Comparison of ENCODE assay signal across 1 cellular context in genomic region chr10:56360967-56361841, GRCh38.
TF ChIP-seq lines count a peak whose summit lies in the region.

TSS of gene ZWINT (minus strand) at chr10:56361259. CDS start at chr10:56361236, 23 bp downstream.

TF ChIP-seq in HepG2, 621 proteins besides CTCF, POLR2A, EP300 and RAD21 (continued from another document and continues in another):
- peak; percentile 60 for TF ChIP-seq MAX (IDR thresholded peaks at IDR 0.05)
- peak; percentile 69 for TF ChIP-seq SALL1 (CRISPR knock-in tag; IDR thresholded peaks at IDR 0.05)
- no peak for TF ChIP-seq CBFB (CRISPR knock-in tag; IDR thresholded peaks at IDR 0.05)
- peak; percentile 86 for TF ChIP-seq ZNF143 (CRISPR knock-in tag; IDR thresholded peaks at IDR 0.05)
- no peak for TF ChIP-seq ZNF343 (CRISPR knock-in tag; IDR thresholded peaks at IDR 0.05)
- no peak for TF ChIP-seq ZNF12 (CRISPR knock-in tag; IDR thresholded peaks at IDR 0.05)
- peak; percentile 65 for TF ChIP-seq KDM2A (CRISPR knock-in tag; IDR thresholded peaks at IDR 0.05; ENCODE audit: borderline replicate concordance, low read depth)
- no peak for TF ChIP-seq KAT2B (IDR thresholded peaks at IDR 0.05; ENCODE audit: borderline replicate concordance, low read depth, low read length)
- TF ChIP-seq ATF4 (CRISPR knock-in tag; IDR thresholded peaks at IDR 0.05) = peak in 1 of 2 experiments; percentile 77; a peak in 2 of 4 replicates
- no peak for TF ChIP-seq TP53 (CRISPR knock-in tag; conservative IDR thresholded peaks at IDR 0.05)
- TF ChIP-seq CEBPB (IDR thresholded peaks at IDR 0.05; ENCODE audit: borderline replicate concordance, low read depth, low read length) = no peak
- TF ChIP-seq ARID4A (CRISPR knock-in tag; IDR thresholded peaks at IDR 0.05; ENCODE audit: borderline replicate concordance) = peak; percentile 97
- TF ChIP-seq ZBTB43 (CRISPR knock-in tag; conservative IDR thresholded peaks at IDR 0.05) = no peak
- no peak for TF ChIP-seq ZNF784 (CRISPR knock-in tag; IDR thresholded peaks at IDR 0.05; ENCODE audit: borderline replicate concordance)
- 0 out of 2 replicates have a peak, but pooled peaks have one; percentile 39 for TF ChIP-seq RFX5 (IDR thresholded peaks at IDR 0.05; ENCODE audit: low read depth, low read length)
- TF ChIP-seq ZNF704 (CRISPR knock-in tag; IDR thresholded peaks at IDR 0.05; ENCODE audit: borderline replicate concordance) = no peak
- 0 out of 2 replicates have a peak, but pooled peaks have one; percentile 47 for TF ChIP-seq ZNF431 (CRISPR knock-in tag; IDR thresholded peaks at IDR 0.05; ENCODE audit: borderline replicate concordance, low read depth)
- TF ChIP-seq TBP (CRISPR knock-in tag; IDR thresholded peaks at IDR 0.05) = no peak
- 0 out of 2 replicates have a peak, but pooled peaks have one; percentile 17 for TF ChIP-seq ZNF773 (CRISPR knock-in tag; IDR thresholded peaks at IDR 0.05; ENCODE audit: borderline replicate concordance)
- TF ChIP-seq ZSCAN21 (CRISPR knock-in tag; IDR thresholded peaks at IDR 0.05; ENCODE audit: borderline replicate concordance) = peak; percentile 79; the same call in 1 of the 2 replicates
- TF ChIP-seq ZNF747 (CRISPR knock-in tag; IDR thresholded peaks at IDR 0.05; ENCODE audit: borderline replicate concordance) = no peak
- no peak for TF ChIP-seq ZNF460 (CRISPR knock-in tag; IDR thresholded peaks at IDR 0.05; ENCODE audit: borderline replicate concordance)
- 0 out of 2 replicates have a peak, but pooled peaks have one; percentile 36 for TF ChIP-seq AHR (CRISPR knock-in tag; IDR thresholded peaks at IDR 0.05)
- 0 out of 2 replicates have a peak, but pooled peaks have one; percentile 69 for TF ChIP-seq DR1 (CRISPR knock-in tag; IDR thresholded peaks at IDR 0.05)
- no peak for TF ChIP-seq ZNF652 (CRISPR knock-in tag; IDR thresholded peaks at IDR 0.05; ENCODE audit: borderline replicate concordance, low read depth)
- TF ChIP-seq TARDBP (CRISPR knock-in tag; IDR thresholded peaks at IDR 0.05) = 0 out of 2 replicates have a peak, but pooled peaks have one; percentile 45
- no peak for TF ChIP-seq RORA (CRISPR knock-in tag; IDR thresholded peaks at IDR 0.05)
- no peak for TF ChIP-seq ZBTB44 (CRISPR knock-in tag; IDR thresholded peaks at IDR 0.05)
- no peak for TF ChIP-seq ZNF232 (CRISPR knock-in tag; IDR thresholded peaks at IDR 0.05; ENCODE audit: borderline replicate concordance)
- TF ChIP-seq MZF1 (CRISPR knock-in tag; IDR thresholded peaks at IDR 0.05; ENCODE audit: borderline replicate concordance) = no peak
- peak; percentile 35; the same call in 1 of the 2 replicates for TF ChIP-seq ETV5 (CRISPR knock-in tag; IDR thresholded peaks at IDR 0.05; ENCODE audit: borderline replicate concordance)
- TF ChIP-seq MEF2D (CRISPR knock-in tag; IDR thresholded peaks at IDR 0.05) = 0 out of 2 replicates have a peak, but pooled peaks have one; percentile 41
- TF ChIP-seq ZNF549 (CRISPR knock-in tag; IDR thresholded peaks at IDR 0.05) = no peak
- TF ChIP-seq WIZ (CRISPR knock-in tag; IDR thresholded peaks at IDR 0.05) = no peak
- no peak for TF ChIP-seq MEIS1 (CRISPR knock-in tag; IDR thresholded peaks at IDR 0.05; ENCODE audit: borderline replicate concordance)
- TF ChIP-seq FOXP4 (CRISPR knock-in tag; IDR thresholded peaks at IDR 0.05) = no peak
- no peak for TF ChIP-seq RNF2 (conservative IDR thresholded peaks at IDR 0.05; ENCODE audit: low read depth)
- TF ChIP-seq ZFP36L1 (CRISPR knock-in tag; IDR thresholded peaks at IDR 0.05) = peak; percentile 98
- TF ChIP-seq TBX2 (CRISPR knock-in tag; IDR thresholded peaks at IDR 0.05; ENCODE audit: borderline replicate concordance) = no peak
- no peak for TF ChIP-seq NFAT5 (CRISPR knock-in tag; IDR thresholded peaks at IDR 0.05)
- no peak for TF ChIP-seq ZNF841 (CRISPR knock-in tag; IDR thresholded peaks at IDR 0.05; ENCODE audit: borderline replicate concordance)
- peak; percentile 53 for TF ChIP-seq ASH2L (IDR thresholded peaks at IDR 0.05; ENCODE audit: insufficient read length, low read depth, low read length)
- no peak for TF ChIP-seq ZNF713 (CRISPR knock-in tag; IDR thresholded peaks at IDR 0.05)
- TF ChIP-seq ZNF256 (CRISPR knock-in tag; conservative IDR thresholded peaks at IDR 0.05) = no peak
- TF ChIP-seq ZSCAN31 (CRISPR knock-in tag; IDR thresholded peaks at IDR 0.05; ENCODE audit: low read depth) = no peak
- peak; percentile 66 for TF ChIP-seq ZNF501 (CRISPR knock-in tag; IDR thresholded peaks at IDR 0.05)
- no peak for TF ChIP-seq ZBTB42 (CRISPR knock-in tag; IDR thresholded peaks at IDR 0.05)
- TF ChIP-seq SAP130 (CRISPR knock-in tag; IDR thresholded peaks at IDR 0.05; ENCODE audit: low read depth) = peak; percentile 97
- TF ChIP-seq U2AF1 (optimal IDR thresholded peaks at IDR 0.05; ENCODE audit: low read depth, low read length) = no peak
- TF ChIP-seq CHD2 (IDR thresholded peaks at IDR 0.05; ENCODE audit: low read depth, low read length) = peak; percentile 61
